ENCODE assay signal across 26 cellular contexts in genomic region chr3:73577704-73578103, GRCh38. TPM values are rescaled to one million over a fixed set of nuclear protein-coding genes. Genes with fewer than 3 reads are reported as not detected.
DNase-seq lines count a peak whose midpoint lies in the region; ATAC-seq and TF ChIP-seq lines count a peak whose summit lies in the region.
"Had no signal": no experiment of that assay in that cellular context is flagged by ENCODE, and none has a peak within 500 bp of the region (broad histone marks: within the 10 kb centered on the region; RNA-seq: fewer than 3 reads in every experiment).

No MANE protein-coding gene starts in this region.

- no peaks in the 10 kb centered on the region for H3K27me3 ChIP-seq in ACC112 (ENCODE audit: insufficient read depth, low read length)
- H3K27me3 ChIP-seq in GM23248 (replicated peaks; ENCODE audit: insufficient read depth), result no peaks in the 10 kb centered on the region
- H3K27me3 ChIP-seq in osteoblast (ENCODE audit: insufficient read depth, low read length), result no peaks in the 10 kb centered on the region
- no peaks in the 10 kb centered on the region for H3K27me3 ChIP-seq in colonic mucosa
- no peaks in the 10 kb centered on the region for H3K27me3 ChIP-seq in mesendoderm (ENCODE audit: insufficient read depth, low read length, poor library complexity)
- H3K27me3 ChIP-seq: SJCRH30 had no signal

- H3K9me3 ChIP-seq in GM23248 (ENCODE audit: low read depth) (no peaks in the 10 kb centered on the region), osteoblast (ENCODE audit: low read depth, low read length) (no peaks in the 10 kb centered on the region), colonic mucosa (no peaks in the 10 kb centered on the region)
- H3K9me3 ChIP-seq: SJCRH30 had no signal

- H4K5ac ChIP-seq in mesendoderm (ENCODE audit: low read length), result no peak overlapping the region

- DNase-seq in GM23248 (no peak), epithelial cell of esophagus (ENCODE audit: low read depth) (peak; percentile 32), osteoblast (ENCODE audit: insufficient read length, low spot score, missing footprints) (no peak), colonic mucosa (no peak), mesendoderm (no peak), SK-N-DZ (ENCODE audit: low spot score) (no peak)
- DNase-seq: AML-193; CD8-positive, alpha-beta memory T cell; DMS 273 treated with DMSO at 0.1 percent for 48 hours; DMS79; GDM1; Karpas-422; NCI-H1105; NCI-H146; NCI-H1930; NCI-H446; NCI-H774; PC-3; SJCRH30 had no signal

- H3K79me2 ChIP-seq in ACC112 (ENCODE audit: control insufficient read depth, insufficient read depth, low read length, unreplicated experiment), result no peaks in the 10 kb centered on the region
- peaks cover 74% of the 10 kb centered on the region for H3K79me2 ChIP-seq in GM23248 (ENCODE audit: insufficient read depth)
- H3K79me2 ChIP-seq in osteoblast (ENCODE audit: insufficient read depth, low read length), result peaks cover 22% of the 10 kb centered on the region
- no peaks in the 10 kb centered on the region for H3K79me2 ChIP-seq in mesendoderm (ENCODE audit: control insufficient read depth, insufficient read depth, low read length)

- peaks cover 25% of the 10 kb centered on the region for H3F3A ChIP-seq in GM23248 (ENCODE audit: insufficient read depth)

- H3K23ac ChIP-seq in mesendoderm (ENCODE audit: low read length), result no peak overlapping the region

- 96 to 99% methylated on average over 5 of the region's 5 CpGs for WGBS in GM23248 (ENCODE audit: low coverage in 1 of 2, low lambda C conversion rate in 2 of 2, missing lambda C conversion rate in 2 of 2), 2 experiments
- no CpG with 5 or more reads among the region's 5 CpGs for WGBS in mesendoderm (ENCODE audit: extremely low coverage, insufficient coverage, low lambda C conversion rate)

- no peak for TF ChIP-seq CTCF in epithelial cell of esophagus (IDR thresholded peaks at IDR 0.05; ENCODE audit: insufficient read depth, low read depth, low read length, missing control alignments)
- TF ChIP-seq CTCF in osteoblast (IDR thresholded peaks at IDR 0.05; ENCODE audit: extremely low read depth, low read depth, low read length), result no peak
- no peak for TF ChIP-seq CTCF in colonic mucosa (IDR thresholded peaks at IDR 0.05)

- H3K36me3 ChIP-seq in ACC112 (ENCODE audit: insufficient read depth, low read length) (no peaks in the 10 kb centered on the region), GM23248 (ENCODE audit: low read depth) (no peaks in the 10 kb centered on the region), osteoblast (ENCODE audit: insufficient read depth, low read length) (no peaks in the 10 kb centered on the region), colonic mucosa (no peaks in the 10 kb centered on the region), mesendoderm (ENCODE audit: control insufficient read depth, insufficient read depth, low read length) (no peaks in the 10 kb centered on the region)
- H3K36me3 ChIP-seq: SJCRH30 had no signal

- H4K8ac ChIP-seq in mesendoderm (ENCODE audit: low read depth, low read length), result no peak overlapping the region

- H3K4me2 ChIP-seq in GM23248 (ENCODE audit: unreplicated experiment) (no peak overlapping the region), osteoblast (ENCODE audit: insufficient read depth, low read length) (no peak overlapping the region), mesendoderm (ENCODE audit: low read length) (no peak overlapping the region)

- no peak overlapping the region for H2AK5ac ChIP-seq in mesendoderm (ENCODE audit: low read length)

- no peak overlapping the region for H3K18ac ChIP-seq in mesendoderm (ENCODE audit: low read length)

- in situ Hi-C loops in GM23248 (cut with MboI), result no loop called here

- H3K4ac ChIP-seq in mesendoderm (ENCODE audit: low read depth, low read length), result no peak overlapping the region

- H3K4me3 ChIP-seq in ACC112 (ENCODE audit: low read depth, low read length) (no peak overlapping the region), GM23248 (no peak overlapping the region), epithelial cell of esophagus (ENCODE audit: low read length) (no peak overlapping the region), osteoblast (ENCODE audit: insufficient read depth, low read length) (no peak overlapping the region), colonic mucosa (no peak overlapping the region), mesendoderm (ENCODE audit: low read length) (no peak overlapping the region)
- H3K4me3 ChIP-seq: GM12878, SJCRH30 had no signal

- H3K9ac ChIP-seq in GM23248, result no peak overlapping the region
- no peak overlapping the region for H3K9ac ChIP-seq in colonic mucosa (ENCODE audit: low read depth in 2 of 2, low read length in 2 of 2)
- no peak overlapping the region for H3K9ac ChIP-seq in mesendoderm (ENCODE audit: low read length)

- no peak overlapping the region for H3K56ac ChIP-seq in mesendoderm (ENCODE audit: low read length)

- peak overlapping the region; percentile 42; the same call in 1 of the 2 replicates for H3K27ac ChIP-seq in ACC112 (ENCODE audit: low read depth, low read length)
- H3K27ac ChIP-seq in GM23248, result peak overlapping the region; percentile 58
- peak overlapping the region; percentile 76 for H3K27ac ChIP-seq in osteoblast (ENCODE audit: low read depth, low read length)
- H3K27ac ChIP-seq in colonic mucosa, result no peak overlapping the region
- no peak overlapping the region for H3K27ac ChIP-seq in mesendoderm (ENCODE audit: low read depth, low read length)
- H3K27ac ChIP-seq: HL-60, SJCRH30 had no signal

- H3K4me1 ChIP-seq in ACC112 (ENCODE audit: control insufficient read depth, insufficient read depth, low read length, unreplicated experiment) (peaks cover 28% of the 10 kb centered on the region), GM23248 (ENCODE audit: insufficient read depth) (peaks cover 31% of the 10 kb centered on the region), osteoblast (ENCODE audit: insufficient read depth, low read length) (peaks cover 28% of the 10 kb centered on the region), colonic mucosa (peaks cover 3% of the 10 kb centered on the region), mesendoderm (ENCODE audit: control insufficient read depth, low read depth, low read length) (no peaks in the 10 kb centered on the region)
- H3K4me1 ChIP-seq: SJCRH30 had no signal

- H3K9me2 ChIP-seq in GM23248 (ENCODE audit: insufficient read depth), result no peaks in the 10 kb centered on the region

- H2BK120ac ChIP-seq in mesendoderm (ENCODE audit: low read depth, low read length), result no peak overlapping the region

- H4K20me1 ChIP-seq in GM23248 (ENCODE audit: insufficient read depth) (no peaks in the 10 kb centered on the region), osteoblast (ENCODE audit: insufficient read depth, low read length) (no peaks in the 10 kb centered on the region)

- no peak overlapping the region for H2BK5ac ChIP-seq in mesendoderm (ENCODE audit: low read length)

- H2AFZ ChIP-seq in ACC112 (ENCODE audit: low read length, unreplicated experiment) (no peak overlapping the region), GM23248 (no peak overlapping the region), osteoblast (ENCODE audit: low read length) (no peak overlapping the region)

- no peak overlapping the region for H2BK15ac ChIP-seq in mesendoderm (replicated peaks; ENCODE audit: low read depth)

- intact Hi-C loops in colonic mucosa (cut with DNase I), result no loop called here

- H3K79me1 ChIP-seq in mesendoderm (ENCODE audit: low read length), result no peaks in the 10 kb centered on the region

- ATAC-seq in HG03280 (IDR thresholded peaks at IDR 0.05; ENCODE audit: unreplicated experiment), result no peak
- ATAC-seq: GM12878, HCT116, PC-3, Right ventricle myocardium inferior had no signal

RNA-seq across cellular contexts. Expression of gene PDZRN3, which starts 47.0 kb away (rescaled TPM):
- total RNA-seq in GM23248 (2014; rRNA removed; shearing (Covaris generic)), result 32.1 and 35.6 TPM in 2 replicates
- 22.3 TPM in 2 replicates for polyA plus RNA-seq in GM23248 (2016; fragmentation: Nextera tagmentation; extraction: Ambion mirVana)
- 18.3 and 26.4 TPM in 2 replicates for total RNA-seq in osteoblast
- total RNA-seq in colonic mucosa, result 10 to 100 TPM; 13.6 to 19.1 TPM
- polyA plus RNA-seq in mesendoderm (2013, experiment 1 of 2), result 8.4 TPM
- 9.0 TPM for polyA plus RNA-seq in mesendoderm (2013, experiment 2 of 2)
- polyA plus RNA-seq in SK-N-DZ (2014; cell fraction: cytosol; rRNA removed), result 25.8 and 27.9 TPM in 2 replicates
- polyA plus RNA-seq in SK-N-DZ (2014; cell fraction: nucleus; rRNA removed), result 21.0 and 45.2 TPM in 2 replicates
- total RNA-seq: CD8-positive, alpha-beta memory T cell; PC-3 had no signal
- polyA plus RNA-seq: CD14-positive monocyte; CD8-positive, alpha-beta memory T cell had no signal

Comparison
In these comparisons a context has a peak if more than half of its experiments do, and no peak if none do; other contexts are left out.
1. H3K27ac ChIP-seq: peak in ACC112 (single experiment), GM23248 (single experiment) and osteoblast (single experiment); none in colonic mucosa (single experiment) and mesendoderm (single experiment).